ENCODE assay signal across 8 cellular contexts in genomic region chr19:18290250-18291018, GRCh38. TPM values are rescaled to one million over a fixed set of nuclear protein-coding genes. Genes with fewer than 3 reads are reported as not detected.
A peak's percentile ranks its signal among the peaks of the same experiment; 100 is the strongest.
DNase-seq lines count a peak whose midpoint lies in the region; ATAC-seq, FAIRE-seq and TF ChIP-seq lines count a peak whose summit lies in the region.

No MANE protein-coding gene starts in this region.

- no peak for FAIRE-seq in HTR-8/SVneo (lab: Jason Lieb, UNC)

- peak; percentile 77 for DNase-seq in GM12865 (ENCODE audit: low read depth)
- peak; percentile 99 for DNase-seq in MV-4-11 (lab: John Stamatoyannopoulos, UW)
- peak; percentile 97 to 99 for DNase-seq in activated T-cell treated with anti-CD3 and anti-CD28 coated beads, Interleukin-2, amount 50 U/mL, for 72 hours
- peak; percentile 23 for DNase-seq in iris pigment epithelial cell (ENCODE audit: low read depth)
- DNase-seq in stimulated activated CD8-positive, alpha-beta memory T cell treated with anti-CD3 and anti-CD28 coated beads, Interleukin-15, amount 100 ng/mL, for 4 hours (ENCODE audit: low read depth in 2 of 2), result peak; percentile 78 to 81
- DNase-seq in HTR-8/SVneo (ENCODE audit: insufficient read length, low spot score), result no peak
- DNase-seq in SKM-1 treated with dmso at 0.1 percent for 144 hours (lab: John Stamatoyannopoulos, UW; ENCODE audit: unreplicated experiment), result no peak

- peak overlapping the region; percentile 79 for H3K27ac Mint-ChIP-seq in activated T-cell treated with anti-CD3 and anti-CD28 coated beads, Interleukin-2, amount 50 U/mL, for 72 hours

- no peak overlapping the region for H3K4me3 ChIP-seq in GM12865 (ENCODE audit: low read depth, low read length)

- H3K4me1 Mint-ChIP-seq in activated T-cell treated with anti-CD3 and anti-CD28 coated beads, Interleukin-2, amount 50 U/mL, for 72 hours (ENCODE audit: low read depth), result peaks cover 78% of the 10 kb centered on the region

- no peak for TF ChIP-seq CTCF in GM12865 (IDR thresholded peaks at IDR 0.05; ENCODE audit: insufficient read depth, low read depth, low read length, missing control alignments)

- H3K4me3 Mint-ChIP-seq in activated T-cell treated with anti-CD3 and anti-CD28 coated beads, Interleukin-2, amount 50 U/mL, for 72 hours, result peak overlapping the region; percentile 65 to 88

- peaks cover 2 to 4% of the 10 kb centered on the region in 2 donors for H3K9me3 Mint-ChIP-seq in activated T-cell treated with anti-CD3 and anti-CD28 coated beads, Interleukin-2, amount 50 U/mL, for 72 hours

- H3K36me3 Mint-ChIP-seq in activated T-cell treated with anti-CD3 and anti-CD28 coated beads, Interleukin-2, amount 50 U/mL, for 72 hours (ENCODE audit: insufficient read depth in 2 of 2), result peaks cover 6 to 10% of the 10 kb centered on the region in 2 donors

- peak; percentile 69 to 75 for ATAC-seq in activated T-cell treated with anti-CD3 and anti-CD28 coated beads, Interleukin-2, amount 50 U/mL, for 72 hours (replicated peaks in 1 of 2)
- ATAC-seq in GM21737 (IDR thresholded peaks at IDR 0.05; ENCODE audit: unreplicated experiment), result no peak

- H3K27me3 Mint-ChIP-seq in activated T-cell treated with anti-CD3 and anti-CD28 coated beads, Interleukin-2, amount 50 U/mL, for 72 hours (ENCODE audit: low read depth), result no peaks in the 10 kb centered on the region

RNA-seq across cellular contexts. Expression of gene JUND, which starts 9.0 kb away (rescaled TPM):
- total RNA-seq in activated T-cell treated with anti-CD3 and anti-CD28 coated beads, Interleukin-2, amount 50 U/mL, for 72 hours, result 100 to 1,000 TPM; 197 to 235 TPM

RNA-seq across cellular contexts. Expression of gene IQCN, which starts 16.2 kb away (rescaled TPM):
- 1 to 10 TPM; 2.2 to 2.8 TPM for total RNA-seq in activated T-cell treated with anti-CD3 and anti-CD28 coated beads, Interleukin-2, amount 50 U/mL, for 72 hours

RNA-seq across cellular contexts. Expression of gene LSM4, which starts 32.4 kb away (rescaled TPM):
- total RNA-seq in activated T-cell treated with anti-CD3 and anti-CD28 coated beads, Interleukin-2, amount 50 U/mL, for 72 hours, result 100 to 1,000 TPM; 178 to 250 TPM

RNA-seq across cellular contexts. Expression of gene PGPEP1, which starts 50.0 kb away (rescaled TPM):
- 10 to 100 TPM; 55.5 to 58.0 TPM for total RNA-seq in activated T-cell treated with anti-CD3 and anti-CD28 coated beads, Interleukin-2, amount 50 U/mL, for 72 hours

Comparison
In these comparisons a context has a peak if more than half of its experiments do, and no peak if none do; other contexts are left out.
1. DNase-seq: peak in GM12865 (single experiment), MV-4-11 (single experiment), activated T-cell treated with anti-CD3 and anti-CD28 coated beads, Interleukin-2, amount 50 U/mL, for 72 hours (2 of 2), iris pigment epithelial cell (single experiment) and stimulated activated CD8-positive, alpha-beta memory T cell treated with anti-CD3 and anti-CD28 coated beads, Interleukin-15, amount 100 ng/mL, for 4 hours (2 of 2); none in HTR-8/SVneo (single experiment) and SKM-1 treated with dmso at 0.1 percent for 144 hours (single experiment).